10 cellular contexts compared by ENCODE assay signal in genomic region chr7:132557489-132558044, GRCh38. TPM values are rescaled to one million over a fixed set of nuclear protein-coding genes. Genes with fewer than 3 reads are reported as not detected.
DNase-seq lines count a peak whose midpoint lies in the region; ATAC-seq and TF ChIP-seq lines count a peak whose summit lies in the region.
"Had no signal": no experiment of that assay in that cellular context is flagged by ENCODE, and none has a peak within 500 bp of the region (broad histone marks: within the 10 kb centered on the region; RNA-seq: fewer than 3 reads in every experiment).

No MANE protein-coding gene starts in this region.

- H3K4me2 ChIP-seq in DOHH2 (ENCODE audit: low read length) = no peak overlapping the region

- no peaks in the 10 kb centered on the region for H4K20me1 ChIP-seq in DOHH2 (ENCODE audit: control insufficient read depth, insufficient read depth, low read depth, low read length)

- H3K27ac ChIP-seq in DOHH2 (ENCODE audit: low read depth, low read length) = no peak overlapping the region

- H3K4me3 ChIP-seq in DOHH2 (ENCODE audit: low read length) = no peak overlapping the region

- H3K4me1 ChIP-seq in DOHH2 (ENCODE audit: control insufficient read depth, low read length) = no peaks in the 10 kb centered on the region

- H3K9me3 ChIP-seq in DOHH2 (ENCODE audit: control insufficient read depth, insufficient read depth, low read length) = no peaks in the 10 kb centered on the region

- H3F3A ChIP-seq in DOHH2 (ENCODE audit: control insufficient read depth, insufficient read depth) = no peaks in the 10 kb centered on the region

- H3K27me3 ChIP-seq in DOHH2 (ENCODE audit: control insufficient read depth, low read length) = peaks cover 3% of the 10 kb centered on the region; the same call in 1 of the 2 replicates

- ATAC-seq in stimulated activated naive CD8-positive, alpha-beta T cell treated with anti-CD3 and anti-CD28 coated beads, Interleukin-15, Interleukin-2, amounts not matched to agents 100 U/mL and 50 U/mL, for 24 hours = no peak
- ATAC-seq in HG02840 (IDR thresholded peaks at IDR 0.05; ENCODE audit: low FRiP score, unreplicated experiment) (no peak), GM18873 (IDR thresholded peaks at IDR 0.05; ENCODE audit: low FRiP score, unreplicated experiment) (no peak)
- ATAC-seq: left ventricle myocardium superior had no signal

- no peaks in the 10 kb centered on the region for H3K9me2 ChIP-seq in DOHH2 (replicated peaks; ENCODE audit: control insufficient read depth, low read length)

- DNase-seq in HT1080 (ENCODE audit: low read depth) (peak; percentile 69), SW480 (ENCODE audit: low spot score) (peak; percentile 34), kidney tubule cell (ENCODE audit: low spot score) (peak; percentile 43)
- DNase-seq in stimulated activated naive CD8-positive, alpha-beta T cell treated with anti-CD3 and anti-CD28 coated beads, Interleukin-15, Interleukin-2, amounts not matched to agents 100 U/mL and 50 U/mL, for 24 hours = no peak
- DNase-seq: activated CD4-positive, alpha-beta memory T cell treated with anti-CD3 and anti-CD28 coated beads, Interleukin-2, amount 10 ng/mL, durations not matched to agents 7 days and 5 days; aorta; left ventricle myocardium superior had no signal

- no peaks in the 10 kb centered on the region for H3K36me3 ChIP-seq in DOHH2 (ENCODE audit: control insufficient read depth, low read length)

- no peaks in the 10 kb centered on the region for H3K79me2 ChIP-seq in DOHH2 (ENCODE audit: control insufficient read depth, low read length)

- peak; percentile 10 for TF ChIP-seq CTCF in DOHH2 (IDR thresholded peaks at IDR 0.05; ENCODE audit: low read depth, low read length, poor library complexity, severe bottlenecking)

RNA-seq across cellular contexts. Expression of gene PLXNA4, which starts 18.7 kb away (rescaled TPM):
- 22.2 and 29.2 TPM in 2 replicates for total RNA-seq in HT1080 (2014; rRNA removed; shearing (Covaris generic))
- 9.5 and 12.5 TPM in 2 replicates for polyA plus RNA-seq in HT1080 (2015; cell fraction: cytosol; rRNA removed)
- 17.7 and 20.7 TPM in 2 replicates for polyA plus RNA-seq in HT1080 (2015; cell fraction: nucleus; rRNA removed)
